In genomic region chr11:134585666-134586285, GRCh38 we compare ENCODE assay signal across 1 cellular context.
TF ChIP-seq lines count a peak whose summit lies in the region.

No MANE protein-coding gene starts in this region.

TF ChIP-seq in GM23338, 12 proteins besides CTCF, POLR2A, EP300 and RAD21 (continued from another document):
- no peak for TF ChIP-seq ZNF462 (CRISPR knock-in tag; IDR thresholded peaks at IDR 0.05)
